Comparison of ENCODE assay signal across 8 cellular contexts in the genomic region with DNA sequence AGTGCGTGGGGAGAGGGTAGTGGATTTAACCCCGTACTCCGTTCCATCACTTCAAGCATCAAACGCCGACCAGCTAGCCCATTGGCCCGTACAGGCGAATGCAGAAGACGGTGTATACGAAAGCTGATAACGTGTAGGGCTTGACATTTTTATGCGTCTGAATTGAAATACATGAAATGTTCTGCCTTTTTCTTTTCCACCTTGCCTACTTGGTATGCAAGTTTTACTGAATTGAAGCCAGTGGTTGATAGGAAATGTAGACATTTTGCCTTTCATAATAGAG. TPM values are rescaled to one million over a fixed set of nuclear protein-coding genes. Genes with fewer than 3 reads are reported as not detected.
DNase-seq lines count a peak whose midpoint lies in the region; ATAC-seq and TF ChIP-seq lines count a peak whose summit lies in the region.

No MANE protein-coding gene starts in this region.

- H3K4me1 ChIP-seq in iPS-18a (ENCODE audit: control insufficient read depth, low read depth, low read length) = peaks cover 14% of the 10 kb centered on the region

- H3K36me3 ChIP-seq in H7 (replicated peaks; ENCODE audit: control insufficient read depth, insufficient read depth, low read length) = no peaks in the 10 kb centered on the region
- no peaks in the 10 kb centered on the region for H3K36me3 ChIP-seq in iPS-18a (ENCODE audit: control insufficient read depth, low read depth, low read length)

- peaks cover 2% of the 10 kb centered on the region for H3K9me3 Mint-ChIP-seq in activated CD8-positive, alpha-beta T cell treated with anti-CD3 and anti-CD28 coated beads for 36 hours

- H3K4me1 Mint-ChIP-seq in activated CD8-positive, alpha-beta T cell treated with anti-CD3 and anti-CD28 coated beads for 36 hours (ENCODE audit: low read depth) = peaks cover 57% of the 10 kb centered on the region

- no peak for TF ChIP-seq CTCF in AG09309 (IDR thresholded peaks at IDR 0.05; ENCODE audit: control insufficient read depth, insufficient read depth, low read depth, low read length, missing control alignments)
- TF ChIP-seq CTCF in activated CD8-positive, alpha-beta T cell treated with anti-CD3 and anti-CD28 coated beads for 36 hours (IDR thresholded peaks at IDR 0.05) = no peak

- peak overlapping the region; percentile 38 for H3K4me3 ChIP-seq in AG09309 (ENCODE audit: control insufficient read depth, low read depth, low read length)
- H3K4me3 ChIP-seq in H7 (ENCODE audit: insufficient read depth, low read depth, low read length) = peak overlapping the region; percentile 58
- H3K4me3 ChIP-seq in iPS-18a (ENCODE audit: low read length) = peak overlapping the region; percentile 71

- H3K27ac Mint-ChIP-seq in activated CD8-positive, alpha-beta T cell treated with anti-CD3 and anti-CD28 coated beads for 36 hours = peak overlapping the region; percentile 100

- peak overlapping the region; percentile 97 for H3K4me3 Mint-ChIP-seq in activated CD8-positive, alpha-beta T cell treated with anti-CD3 and anti-CD28 coated beads for 36 hours

- H3K9me3 ChIP-seq in iPS-18a (ENCODE audit: control insufficient read depth, low read depth, low read length) = no peaks in the 10 kb centered on the region

- peak overlapping the region; percentile 32 for H3K27ac ChIP-seq in iPS-18a (ENCODE audit: low read length)
- H3K27ac ChIP-seq in substantia nigra (ENCODE audit: low read depth, low read length, poor library complexity, severe bottlenecking) = peak overlapping the region; percentile 96

- POLR2A ChIA-PET in activated CD8-positive, alpha-beta T cell treated with anti-CD3 and anti-CD28 coated beads for 36 hours (lab: Charles Lee) = interaction anchor here (0.7 to 3.8 kb wide), 23 partner anchors 10 to 205 kb away, joined by 3 to 37 read pairs (median 4); partner anchors contain the start of genes PSMC3IP and STAT5A

- H3K36me3 Mint-ChIP-seq in activated CD8-positive, alpha-beta T cell treated with anti-CD3 and anti-CD28 coated beads for 36 hours (ENCODE audit: low read depth) = peaks cover 34% of the 10 kb centered on the region

- H3K27me3 ChIP-seq in H7 (ENCODE audit: control insufficient read depth, insufficient read depth, low read length) (no peaks in the 10 kb centered on the region), iPS-18a (ENCODE audit: control insufficient read depth, insufficient read depth, low read length) (no peaks in the 10 kb centered on the region)

- peak overlapping the region; percentile 58 for H3K9ac ChIP-seq in iPS-18a (ENCODE audit: low read length)

- DNase-seq in AG09309 (ENCODE audit: low read depth) = no peak
- no peak for DNase-seq in H7
- peak; percentile 94 for DNase-seq in activated CD8-positive, alpha-beta T cell treated with anti-CD3 and anti-CD28 coated beads for 36 hours
- DNase-seq in substantia nigra (lab: John Stamatoyannopoulos, UW) = no peak
- DNase-seq in A172 (ENCODE audit: low spot score) = no peak
- DNase-seq in GOT3 (lab: John Stamatoyannopoulos, UW) = no peak
- no peak for DNase-seq in HUDEP-2 (lab: John Stamatoyannopoulos, UW; ENCODE audit: unreplicated experiment in 76 of 76)

- H3K27me3 Mint-ChIP-seq in activated CD8-positive, alpha-beta T cell treated with anti-CD3 and anti-CD28 coated beads for 36 hours = no peaks in the 10 kb centered on the region

- intact Hi-C loops in activated CD8-positive, alpha-beta T cell treated with anti-CD3 and anti-CD28 coated beads for 36 hours (cut with micrococcal nuclease) = loop anchor here (5.0 kb wide), 2 partner anchors 47 to 67 kb away; no protein-coding TSS in a partner anchor

- peak; percentile 65 for ATAC-seq in activated CD8-positive, alpha-beta T cell treated with anti-CD3 and anti-CD28 coated beads for 36 hours

- CTCF ChIA-PET in activated CD8-positive, alpha-beta T cell treated with anti-CD3 and anti-CD28 coated beads for 36 hours (lab: Charles Lee) = interaction anchor here (0.9 to 32.2 kb wide), 12 partner anchors 10 to 167 kb away, joined by 3 to 968 read pairs (median 6); no protein-coding TSS in a partner anchor

RNA-seq across cellular contexts. Expression of gene STAT3, which starts 0.8 kb away (rescaled TPM):
- 54.6 and 101 TPM in 2 replicates for total RNA-seq in H7 (2014; rRNA removed; shearing (Covaris generic))
- total RNA-seq in activated CD8-positive, alpha-beta T cell treated with anti-CD3 and anti-CD28 coated beads for 36 hours = 100 to 1,000 TPM; 276 to 286 TPM
- 78.5 and 92.9 TPM in 2 replicates for total RNA-seq in A172 (2014; rRNA removed; shearing (Covaris generic))

RNA-seq across cellular contexts. Expression of gene CAVIN1, which starts 34.0 kb away (rescaled TPM):
- total RNA-seq in H7 (2014; rRNA removed; shearing (Covaris generic)) = 18.6 and 26.9 TPM in 2 replicates
- 1 to 10 TPM; 1.8 to 2.0 TPM for total RNA-seq in activated CD8-positive, alpha-beta T cell treated with anti-CD3 and anti-CD28 coated beads for 36 hours
- 569 and 659 TPM in 2 replicates for total RNA-seq in A172 (2014; rRNA removed; shearing (Covaris generic))

Comparison
In these comparisons a context has a peak if more than half of its experiments do, and no peak if none do; other contexts are left out.
1. RNA of gene CAVIN1, which starts 34.0 kb away (total RNA-seq): 569 to 659 TPM in A172; 18.6 to 26.9 TPM in H7 and 1.8 to 2.0 TPM in activated CD8-positive, alpha-beta T cell treated with anti-CD3 and anti-CD28 coated beads for 36 hours; every median in the first group is over 10 times any median in the second.
2. Peak in every context shown above with its lines, with median percentiles within 50 percentile points of each other: H3K4me3 ChIP-seq.